Comparison of ENCODE assay signal across 2 cellular contexts in genomic region chr6:17816921-17817611, GRCh38.
TF ChIP-seq lines count a peak whose summit lies in the region.

No MANE protein-coding gene starts in this region.

TF ChIP-seq in K562, 482 proteins besides CTCF, POLR2A, EP300 and RAD21 (continued from another document):
- TF ChIP-seq CCAR2 (IDR thresholded peaks at IDR 0.05; ENCODE audit: low read depth, low read length), result no peak
- peak; percentile 12; the same call in 1 of the 2 replicates for TF ChIP-seq ATF3 (IDR thresholded peaks at IDR 0.05)
- TF ChIP-seq ATF3 (CRISPR knock-in tag; conservative IDR thresholded peaks at IDR 0.05), result no peak
- TF ChIP-seq CBX3 (IDR thresholded peaks at IDR 0.05; ENCODE audit: borderline replicate concordance in 1 of 2, low read length in 2 of 2), result 0 out of 3 replicates have a peak, but pooled peaks of 1 of the 2 experiments have one; percentile 20
- peak; percentile 100 for TF ChIP-seq ZBTB33 (CRISPR knock-in tag; IDR thresholded peaks at IDR 0.05)
- TF ChIP-seq JUND (IDR thresholded peaks at IDR 0.05; ENCODE audit: borderline replicate concordance, low read depth, low read length), result 0 out of 2 replicates have a peak, but pooled peaks have one; percentile 24
- TF ChIP-seq JUND (tag; IDR thresholded peaks at IDR 0.05; ENCODE audit: borderline replicate concordance, low read depth, low read length), result no peak
- no peak for TF ChIP-seq ZNF717 (CRISPR knock-in tag; IDR thresholded peaks at IDR 0.05)
- peak in 1 of 2 experiments; percentile 16 for TF ChIP-seq E2F6 (IDR thresholded peaks at IDR 0.05; ENCODE audit: borderline replicate concordance in 1 of 2, extremely low read depth in 1 of 2, insufficient read depth in 1 of 2, insufficient read length in 1 of 2, low read depth in 1 of 2, low read length in 1 of 2, poor library complexity in 1 of 2, severe bottlenecking in 1 of 2)

TF ChIP-seq in HepG2, 621 proteins besides CTCF, POLR2A, EP300 and RAD21 (continued from another document):
- TF ChIP-seq ZBTB33 (CRISPR knock-in tag; IDR thresholded peaks at IDR 0.05) (peak; percentile 98), ZBTB4 (CRISPR knock-in tag; IDR thresholded peaks at IDR 0.05; ENCODE audit: borderline replicate concordance) (peak; percentile 86; the same call in 1 of the 2 replicates), SP2 (CRISPR knock-in tag; IDR thresholded peaks at IDR 0.05) (no peak), PBX2 (CRISPR knock-in tag; IDR thresholded peaks at IDR 0.05) (no peak), ARID3A (IDR thresholded peaks at IDR 0.05; ENCODE audit: low read depth, low read length) (peak; percentile 43; the same call in 1 of the 2 replicates), ZBTB38 (CRISPR knock-in tag; IDR thresholded peaks at IDR 0.05) (peak; percentile 82; the same call in 1 of the 2 replicates), ZNF687 (CRISPR knock-in tag; IDR thresholded peaks at IDR 0.05) (peak; percentile 20; the same call in 1 of the 2 replicates), HNF1A (IDR thresholded peaks at IDR 0.05; ENCODE audit: low read depth) (peak; percentile 76), HNF1A (CRISPR knock-in tag; IDR thresholded peaks at IDR 0.05; ENCODE audit: borderline replicate concordance) (peak; percentile 28; the same call in 1 of the 2 replicates), KAT8 (CRISPR knock-in tag; IDR thresholded peaks at IDR 0.05) (0 out of 2 replicates have a peak, but pooled peaks have one; percentile 12)
